ENCODE assay signal across 8 cellular contexts in genomic region chr10:15370212-15370740, GRCh38. TPM values are rescaled to one million over a fixed set of nuclear protein-coding genes. Genes with fewer than 3 reads are reported as not detected.
A peak's percentile ranks its signal among the peaks of the same experiment; 100 is the strongest.
DNase-seq lines count a peak whose midpoint lies in the region; ATAC-seq and TF ChIP-seq lines count a peak whose summit lies in the region.

No MANE protein-coding gene starts in this region.

- H3K27ac ChIP-seq in gastroesophageal sphincter, result peak overlapping the region in 3 of 4 donors; percentile 76 to 85 (median 79)
- no peak overlapping the region for H3K27ac ChIP-seq in parathyroid adenoma

- TF ChIP-seq CTCF in gastroesophageal sphincter (IDR thresholded peaks at IDR 0.05) (no peak), parathyroid adenoma (IDR thresholded peaks at IDR 0.05) (no peak)

- H3K4me2 ChIP-seq in parathyroid adenoma (ENCODE audit: low read length), result peak overlapping the region; percentile 84

- H3K4me1 ChIP-seq in gastroesophageal sphincter (peaks cover 0 to 45% (median 0%) of the 10 kb centered on the region in 3 donors), parathyroid adenoma (no peaks in the 10 kb centered on the region)

- ATAC-seq in HG03354 (IDR thresholded peaks at IDR 0.05; ENCODE audit: poor library complexity, severe bottlenecking, unreplicated experiment) (peak; percentile 38), gastroesophageal sphincter (peak; percentile 57), HG03520 (IDR thresholded peaks at IDR 0.05; ENCODE audit: unreplicated experiment) (no peak), GM19397 (IDR thresholded peaks at IDR 0.05; ENCODE audit: unreplicated experiment) (no peak)

- DNase-seq in ELF-1 (ENCODE audit: low read depth, low spot score), result peak; percentile 46
- peak; percentile 24 to 39 for DNase-seq in activated T-cell treated with anti-CD3 and anti-CD28 coated beads, Interleukin-2, amount 50 U/mL, for 48 hours
- no peak for DNase-seq in effector CD4-positive, alpha-beta T cell

- peak overlapping the region; percentile 85 for H2AFZ ChIP-seq in parathyroid adenoma

- H3K9me3 ChIP-seq in gastroesophageal sphincter (no peaks in the 10 kb centered on the region), parathyroid adenoma (ENCODE audit: control insufficient read depth, low read length) (no peaks in the 10 kb centered on the region)

- no peak for TF ChIP-seq EP300 in gastroesophageal sphincter (IDR thresholded peaks at IDR 0.05)

- TF ChIP-seq POLR2A in gastroesophageal sphincter (IDR thresholded peaks at IDR 0.05), result no peak

- H3K27me3 ChIP-seq in gastroesophageal sphincter (no peaks in the 10 kb centered on the region), parathyroid adenoma (ENCODE audit: control insufficient read depth, insufficient read depth, low read length) (no peaks in the 10 kb centered on the region)

- H3K36me3 ChIP-seq in gastroesophageal sphincter (no peaks in the 10 kb centered on the region), parathyroid adenoma (ENCODE audit: control insufficient read depth, insufficient read depth, low read length) (no peaks in the 10 kb centered on the region)

- H3K79me2 ChIP-seq in parathyroid adenoma, result no peaks in the 10 kb centered on the region

- H3K4me3 ChIP-seq in gastroesophageal sphincter (peak overlapping the region; percentile 89 to 95), parathyroid adenoma (ENCODE audit: low read depth, low read length) (peak overlapping the region; percentile 50)

- peak overlapping the region; percentile 33 for H3K9ac ChIP-seq in parathyroid adenoma

- 0 to 3% methylated on average over 2 of the region's 45 CpGs for WGBS in gastroesophageal sphincter (ENCODE audit: low coverage in 1 of 2), 2 donors

RNA-seq across cellular contexts. Expression of gene FAM171A1, which starts 0.8 kb away (rescaled TPM):
- 10 to 100 TPM in 3 of 4 donors, 1 to 10 TPM in 1; 5.0 to 15.5 (median 13.6) TPM for total RNA-seq in gastroesophageal sphincter

Comparison
In these comparisons a context has a peak if more than half of its experiments do, and no peak if none do; other contexts are left out.
1. ATAC-seq: peak in HG03354 (single experiment) and gastroesophageal sphincter (single experiment); none in HG03520 (single experiment) and GM19397 (single experiment).